In genomic region chr11:15975742-15976141, GRCh38 we compare ENCODE assay signal across 22 cellular contexts.
"Had no signal": no experiment of that assay in that cellular context is flagged by ENCODE, and none has a peak within 500 bp of the region (broad histone marks: within the 10 kb centered on the region; RNA-seq: fewer than 3 reads in every experiment).

No MANE protein-coding gene starts in this region.

- FAIRE-seq: islet of Langerhans, pancreas had no signal

- H3K27ac Mint-ChIP-seq: memory B cell; natural killer cell; stimulated activated effector memory CD8-positive, alpha-beta T cell treated with anti-CD3 and anti-CD28 coated beads, Interleukin-12 subunit alpha, Interleukin-12 subunit beta, amount 100 ng/mL, for 72 hours; type B pancreatic cell had no signal

- H3K4me3 Mint-ChIP-seq: memory B cell; natural killer cell; stimulated activated effector memory CD8-positive, alpha-beta T cell treated with anti-CD3 and anti-CD28 coated beads, Interleukin-12 subunit alpha, Interleukin-12 subunit beta, amount 100 ng/mL, for 72 hours; type B pancreatic cell had no signal

- ATAC-seq: left ventricle myocardium superior; natural killer cell; pancreas; stimulated activated effector memory CD8-positive, alpha-beta T cell treated with anti-CD3 and anti-CD28 coated beads, Interleukin-12 subunit alpha, Interleukin-12 subunit beta, amount 100 ng/mL, for 72 hours had no signal

- H3K36me3 ChIP-seq: sigmoid colon, stomach, thyroid gland had no signal

- H3K27ac ChIP-seq: heart right ventricle, pancreas, sigmoid colon, thyroid gland had no signal

- H3K27me3 Mint-ChIP-seq: memory B cell, type B pancreatic cell had no signal

- DNase-seq: cortex of kidney; effector CD4-positive, alpha-beta T cell; foreskin fibroblast; glutamatergic neuron; heart right ventricle; hippocampal formation; left cardiac atrium; left ventricle myocardium superior; natural killer cell; occipital lobe; pancreas; sigmoid colon; stimulated activated CD4-positive, alpha-beta T cell treated with anti-CD3 and anti-CD28 coated beads, Interleukin-2, amount 100 ng/mL, for 24 hours; stimulated activated CD4-positive, alpha-beta T cell treated with anti-CD3 and anti-CD28 coated beads, Interleukin-4, amount 100 ng/mL, for 24 hours; stimulated activated naive CD4-positive, alpha-beta T cell treated with Interleukin-2 at 50 U/mL for 16 hours; stomach; thyroid gland had no signal

- H3K36me3 Mint-ChIP-seq: memory B cell; natural killer cell; stimulated activated effector memory CD8-positive, alpha-beta T cell treated with anti-CD3 and anti-CD28 coated beads, Interleukin-12 subunit alpha, Interleukin-12 subunit beta, amount 100 ng/mL, for 72 hours; type B pancreatic cell had no signal

- H3K4me1 ChIP-seq: sigmoid colon, thyroid gland had no signal

- H3K9me3 ChIP-seq: heart right ventricle, pancreas, sigmoid colon, stomach, thyroid gland had no signal

- H3K27me3 ChIP-seq: heart right ventricle, pancreas, sigmoid colon, stomach, thyroid gland had no signal

- H3K4me1 Mint-ChIP-seq: memory B cell; natural killer cell; stimulated activated effector memory CD8-positive, alpha-beta T cell treated with anti-CD3 and anti-CD28 coated beads, Interleukin-12 subunit alpha, Interleukin-12 subunit beta, amount 100 ng/mL, for 72 hours had no signal

- H3K4me3 ChIP-seq: heart right ventricle, lung, pancreas, sigmoid colon, stomach, thyroid gland had no signal

- H3K9me3 Mint-ChIP-seq: memory B cell, natural killer cell, type B pancreatic cell had no signal
